In the genomic region with DNA sequence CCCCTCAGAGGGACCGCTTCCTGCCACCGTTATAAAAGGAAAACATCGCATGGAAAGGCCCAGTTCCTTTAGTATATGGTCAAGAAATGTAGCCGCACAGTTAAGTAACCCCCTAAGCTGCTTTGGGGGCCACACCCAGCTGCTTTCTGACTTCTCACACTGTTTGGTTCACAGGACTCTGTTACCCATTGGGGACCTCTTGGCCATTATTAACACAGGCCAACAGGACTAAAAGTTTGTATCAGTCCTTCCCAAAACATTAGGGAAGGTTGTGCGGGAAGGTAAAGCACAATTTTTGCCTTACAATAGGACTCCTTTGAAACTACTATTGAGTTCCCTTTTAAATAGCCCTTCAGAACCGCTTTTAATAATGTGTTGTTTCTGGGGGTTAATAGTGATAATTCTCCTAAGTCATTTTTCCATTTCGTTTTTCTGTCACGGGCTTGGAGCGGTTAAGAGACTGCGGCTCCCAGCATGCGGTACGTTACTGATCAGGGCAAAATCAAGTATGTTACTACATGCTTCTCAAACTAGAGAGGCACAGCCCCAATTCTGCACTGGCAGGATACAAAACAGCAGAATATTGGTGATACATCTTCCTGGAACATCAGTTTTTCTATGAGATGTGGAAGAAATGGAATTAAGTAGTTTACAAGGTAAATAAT, we compare ENCODE assay signal across 8 cellular contexts. TPM values are rescaled to one million over a fixed set of nuclear protein-coding genes. Genes with fewer than 3 reads are reported as not detected.
DNase-seq lines count a peak whose midpoint lies in the region; ATAC-seq and TF ChIP-seq lines count a peak whose summit lies in the region.

No MANE protein-coding gene starts in this region.

- DNase-seq in A673 (ENCODE audit: low spot score) = peak; percentile 14
- no peak for DNase-seq in activated naive CD8-positive, alpha-beta T cell treated with anti-CD3 and anti-CD28 coated beads, Interleukin-2, amount 10 ng/mL, durations not matched to agents 7 days and 5 days
- no peak for DNase-seq in upper lobe of right lung
- DNase-seq in NCI-H2029 (lab: John Stamatoyannopoulos, UW) = no peak
- no peak for DNase-seq in NCI-H2029 treated with DMSO at 0.1 percent for 48 hours (lab: John Stamatoyannopoulos, UW)
- no peak for DNase-seq in COR-L47 (lab: John Stamatoyannopoulos, UW)

- no peaks in the 10 kb centered on the region for H3K36me3 Mint-ChIP-seq in activated naive CD8-positive, alpha-beta T cell treated with anti-CD3 and anti-CD28 coated beads, Interleukin-2, amount 10 ng/mL, durations not matched to agents 7 days and 5 days

- H3K4me3 ChIP-seq in A673 (ENCODE audit: low read depth, low read length, poor library complexity, severe bottlenecking) (peak overlapping the region; percentile 86), HEK293 (ENCODE audit: low read depth, low read length) (peak overlapping the region; percentile 85), liver (ENCODE audit: low read depth in 1 of 3, low read length in 3 of 3) (peak overlapping the region; percentile 76 to 98 (median 89)), upper lobe of right lung (peak overlapping the region; percentile 83)

- H3K27me3 ChIP-seq in A673 (replicated peaks; ENCODE audit: insufficient read depth, low read depth, low read length, poor library complexity) (no peaks in the 10 kb centered on the region), liver (ENCODE audit: control insufficient read depth in 4 of 4, insufficient read depth in 4 of 4, low read length in 3 of 4) (no peaks in the 10 kb centered on the region), upper lobe of right lung (no peaks in the 10 kb centered on the region)

- peaks cover 17% of the 10 kb centered on the region for H3K4me1 Mint-ChIP-seq in activated naive CD8-positive, alpha-beta T cell treated with anti-CD3 and anti-CD28 coated beads, Interleukin-2, amount 10 ng/mL, durations not matched to agents 7 days and 5 days

- H3K4me3 Mint-ChIP-seq in activated naive CD8-positive, alpha-beta T cell treated with anti-CD3 and anti-CD28 coated beads, Interleukin-2, amount 10 ng/mL, durations not matched to agents 7 days and 5 days = peak overlapping the region; percentile 89

- POLR2A ChIA-PET in A673 (lab: Charles Lee; ENCODE audit: low non-redundant PET) (no interaction called here), HEK293 (lab: Yijun Ruan, JAX) (no interaction called here)
- POLR2A ChIA-PET in activated naive CD8-positive, alpha-beta T cell treated with anti-CD3 and anti-CD28 coated beads, Interleukin-2, amount 10 ng/mL, durations not matched to agents 7 days and 5 days (lab: Charles Lee) = interaction anchor here (0.6 kb wide), 1 partner anchor 1965 kb away, joined by 3 read pairs; no protein-coding TSS in a partner anchor

- H3K27me3 Mint-ChIP-seq in activated naive CD8-positive, alpha-beta T cell treated with anti-CD3 and anti-CD28 coated beads, Interleukin-2, amount 10 ng/mL, durations not matched to agents 7 days and 5 days = no peaks in the 10 kb centered on the region

- H3K9me3 ChIP-seq in A673 (ENCODE audit: low read depth, low read length, poor library complexity, severe bottlenecking) (no peaks in the 10 kb centered on the region), HEK293 (ENCODE audit: control insufficient read depth, insufficient read depth, low read depth, low read length) (no peaks in the 10 kb centered on the region), liver (ENCODE audit: control insufficient read depth in 4 of 4, low read length in 3 of 4) (no peaks in the 10 kb centered on the region), upper lobe of right lung (no peaks in the 10 kb centered on the region)

- whole genome bisulfite sequencing in liver = 60% methylated on average over 12 of the region's 12 CpGs

- TSS peak; percentile 66 for BruUV-seq in A673 (replicated peaks; lab: Mats Ljungman, UMichigan)

- peak overlapping the region; percentile 93 for H3K27ac Mint-ChIP-seq in activated naive CD8-positive, alpha-beta T cell treated with anti-CD3 and anti-CD28 coated beads, Interleukin-2, amount 10 ng/mL, durations not matched to agents 7 days and 5 days

- H3K36me3 ChIP-seq in A673 (ENCODE audit: insufficient read depth, low read length, poor library complexity, severe bottlenecking) (peaks cover 3% of the 10 kb centered on the region), HEK293 (ENCODE audit: control insufficient read depth in 2 of 2, insufficient read depth in 1 of 2, low read length in 2 of 2) (peaks cover 0 to 13% of the 10 kb centered on the region in 2 experiments; a peak in 1 of 3 replicates), liver (ENCODE audit: control insufficient read depth in 4 of 4, insufficient read depth in 3 of 4, low read depth in 1 of 4, low read length in 3 of 4) (peaks cover 0 to 3% (median 3%) of the 10 kb centered on the region in 4 donors), upper lobe of right lung (no peaks in the 10 kb centered on the region)

- intact Hi-C loops in A673 (cut with micrococcal nuclease; ENCODE audit: unreplicated experiment) = no loop called here
- intact Hi-C loops in upper lobe of right lung (cut with DNase I) = no loop called here

- no peak for TF ChIP-seq RAD21 in liver (IDR thresholded peaks at IDR 0.05)

- H3K27ac ChIP-seq in A673 (ENCODE audit: low read depth, low read length, poor library complexity, severe bottlenecking) = peak overlapping the region; percentile 86
- H3K27ac ChIP-seq in HEK293 (ENCODE audit: extremely low read depth, low read depth, low read length) = peak overlapping the region; percentile 35; the same call in 1 of the 2 replicates
- peak overlapping the region; percentile 81 to 83 for H3K27ac ChIP-seq in liver (ENCODE audit: low read depth in 1 of 2, low read length in 2 of 2)
- H3K27ac ChIP-seq in upper lobe of right lung = peak overlapping the region; percentile 78

- no peak for ATAC-seq in activated naive CD8-positive, alpha-beta T cell treated with anti-CD3 and anti-CD28 coated beads, Interleukin-2, amount 10 ng/mL, durations not matched to agents 7 days and 5 days (ENCODE audit: low read depth)
- no peak for ATAC-seq in upper lobe of right lung

- no peaks in the 10 kb centered on the region for H3K4me1 ChIP-seq in A673 (ENCODE audit: insufficient read depth, low read length, poor library complexity, severe bottlenecking)
- no peaks in the 10 kb centered on the region for H3K4me1 ChIP-seq in HEK293 (ENCODE audit: control insufficient read depth, insufficient read depth, low read length)
- H3K4me1 ChIP-seq in liver (ENCODE audit: control insufficient read depth in 4 of 4, insufficient read depth in 4 of 4, low read length in 3 of 4) = peaks cover 0 to 9% (median 3%) of the 10 kb centered on the region in 4 donors
- peaks cover 5% of the 10 kb centered on the region for H3K4me1 ChIP-seq in upper lobe of right lung

- CTCF ChIA-PET in A673 (lab: Charles Lee) = interaction anchor here (0.7 kb wide), 1 partner anchor 1552 kb away, joined by 6 read pairs; no protein-coding TSS in a partner anchor
- CTCF ChIA-PET in HEK293 (lab: Yijun Ruan, JAX) = interaction anchor here (0.6 to 2.0 kb wide), 9 partner anchors 11 to 392 kb away, joined by 3 to 7 read pairs (median 4); no protein-coding TSS in a partner anchor

- peak overlapping the region; percentile 45 to 80 for H3K9ac ChIP-seq in liver (ENCODE audit: low read depth in 1 of 2, low read length in 2 of 2)

- no peak for TF ChIP-seq CTCF in A673 (conservative IDR thresholded peaks at IDR 0.05; ENCODE audit: low read depth, low read length)
- no peak for TF ChIP-seq CTCF in HEK293 (tag by site-specific recombination; IDR thresholded peaks at IDR 0.05)
- no peak for TF ChIP-seq CTCF in liver (IDR thresholded peaks at IDR 0.05; ENCODE audit: low read depth, low read length, missing input control)
- no peak for TF ChIP-seq CTCF in upper lobe of right lung (IDR thresholded peaks at IDR 0.05)

- no peaks in the 10 kb centered on the region for H3K9me3 Mint-ChIP-seq in activated naive CD8-positive, alpha-beta T cell treated with anti-CD3 and anti-CD28 coated beads, Interleukin-2, amount 10 ng/mL, durations not matched to agents 7 days and 5 days

TF ChIP-seq in HEK293, 187 proteins besides CTCF, POLR2A, EP300 and RAD21:
- TF ChIP-seq ZBTB1 (tag by site-specific recombination; IDR thresholded peaks at IDR 0.05) (no peak), ZNF404 (tag by site-specific recombination; IDR thresholded peaks at IDR 0.05) (no peak), ZNF561 (tag by site-specific recombination; IDR thresholded peaks at IDR 0.05; ENCODE audit: borderline replicate concordance) (0 out of 2 replicates have a peak, but pooled peaks have one; percentile 36), ZNF843 (tag by site-specific recombination; IDR thresholded peaks at IDR 0.05) (no peak)

TF ChIP-seq in liver, 16 proteins besides CTCF, POLR2A, EP300 and RAD21 (continues in another document):
- TF ChIP-seq, protein P1, sequence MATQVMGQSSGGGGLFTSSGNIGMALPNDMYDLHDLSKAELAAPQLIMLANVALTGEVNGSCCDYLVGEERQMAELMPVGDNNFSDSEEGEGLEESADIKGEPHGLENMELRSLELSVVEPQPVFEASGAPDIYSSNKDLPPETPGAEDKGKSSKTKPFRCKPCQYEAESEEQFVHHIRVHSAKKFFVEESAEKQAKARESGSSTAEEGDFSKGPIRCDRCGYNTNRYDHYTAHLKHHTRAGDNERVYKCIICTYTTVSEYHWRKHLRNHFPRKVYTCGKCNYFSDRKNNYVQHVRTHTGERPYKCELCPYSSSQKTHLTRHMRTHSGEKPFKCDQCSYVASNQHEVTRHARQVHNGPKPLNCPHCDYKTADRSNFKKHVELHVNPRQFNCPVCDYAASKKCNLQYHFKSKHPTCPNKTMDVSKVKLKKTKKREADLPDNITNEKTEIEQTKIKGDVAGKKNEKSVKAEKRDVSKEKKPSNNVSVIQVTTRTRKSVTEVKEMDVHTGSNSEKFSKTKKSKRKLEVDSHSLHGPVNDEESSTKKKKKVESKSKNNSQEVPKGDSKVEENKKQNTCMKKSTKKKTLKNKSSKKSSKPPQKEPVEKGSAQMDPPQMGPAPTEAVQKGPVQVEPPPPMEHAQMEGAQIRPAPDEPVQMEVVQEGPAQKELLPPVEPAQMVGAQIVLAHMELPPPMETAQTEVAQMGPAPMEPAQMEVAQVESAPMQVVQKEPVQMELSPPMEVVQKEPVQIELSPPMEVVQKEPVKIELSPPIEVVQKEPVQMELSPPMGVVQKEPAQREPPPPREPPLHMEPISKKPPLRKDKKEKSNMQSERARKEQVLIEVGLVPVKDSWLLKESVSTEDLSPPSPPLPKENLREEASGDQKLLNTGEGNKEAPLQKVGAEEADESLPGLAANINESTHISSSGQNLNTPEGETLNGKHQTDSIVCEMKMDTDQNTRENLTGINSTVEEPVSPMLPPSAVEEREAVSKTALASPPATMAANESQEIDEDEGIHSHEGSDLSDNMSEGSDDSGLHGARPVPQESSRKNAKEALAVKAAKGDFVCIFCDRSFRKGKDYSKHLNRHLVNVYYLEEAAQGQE (IDR thresholded peaks at IDR 0.05) = no peak
- TF ChIP-seq FOXA2 (IDR thresholded peaks at IDR 0.05) (no peak), NR2F2 (IDR thresholded peaks at IDR 0.05) (no peak)

RNA-seq across cellular contexts. Expression of a gene that starts 0.7 kb away (rescaled TPM):
- total RNA-seq in A673 (2021) (28.0 and 30.7 TPM in 2 replicates), liver (1 to 10 TPM; 5.4 to 8.3 TPM), upper lobe of right lung (5.2 TPM)
- total RNA-seq in activated naive CD8-positive, alpha-beta T cell treated with anti-CD3 and anti-CD28 coated beads, Interleukin-2, amount 10 ng/mL, durations not matched to agents 7 days and 5 days = 1 to 10 TPM; 3.4 to 4.0 TPM
- 1 to 10 TPM; 9.4 to 9.5 TPM for polyA plus RNA-seq in liver

Comparison
In these comparisons a context has a peak if more than half of its experiments do, and no peak if none do; other contexts are left out.
1. H3K27ac ChIP-seq: peak in every context shown above with its lines; median percentile 86 in A673; 82 in liver; 78 in upper lobe of right lung; 35 in HEK293.